In the genomic region with DNA sequence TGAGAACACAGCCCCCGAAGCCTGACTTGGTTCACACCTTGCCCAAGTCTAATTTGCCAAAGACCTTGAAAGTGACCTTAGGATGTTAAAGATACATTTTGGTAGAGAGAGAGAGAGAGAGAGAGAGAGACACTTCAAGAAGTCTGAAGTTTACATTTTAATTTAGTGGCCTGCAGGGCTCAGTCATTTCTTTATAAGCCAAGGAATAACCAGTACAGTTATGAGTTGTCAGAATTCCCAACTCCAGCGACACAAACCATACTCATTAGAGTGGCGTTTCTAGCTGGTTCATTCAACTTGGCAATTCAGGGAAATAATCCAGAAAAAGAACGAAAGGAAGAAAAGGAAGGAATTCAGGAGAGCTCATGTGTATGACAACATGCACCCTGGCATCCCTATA, we compare ENCODE assay signal across 25 cellular contexts.
DNase-seq lines count a peak whose midpoint lies in the region; TF ChIP-seq lines count a peak whose summit lies in the region.
"Had no signal": no experiment of that assay in that cellular context is flagged by ENCODE, and none has a peak within 500 bp of the region (broad histone marks: within the 10 kb centered on the region; RNA-seq: fewer than 3 reads in every experiment).

No MANE protein-coding gene starts in this region.

- H3K9me3 Mint-ChIP-seq in nephron progenitor cell, result peaks cover 4% of the 10 kb centered on the region
- H3K9me3 Mint-ChIP-seq: activated naive CD8-positive, alpha-beta T cell treated with anti-CD3 and anti-CD28 coated beads, Interleukin-2, amount 10 ng/mL, durations not matched to agents 7 days and 5 days; effector memory CD8-positive, alpha-beta T cell; H9 had no signal

- WGBS in adrenal gland, 4 donors, result 71 to 78% (median 74%) methylated on average over 4 of the region's 4 CpGs

- H3K27me3 ChIP-seq in BLaER1, result no peaks in the 10 kb centered on the region
- no peaks in the 10 kb centered on the region for H3K27me3 ChIP-seq in adrenal gland
- H3K27me3 ChIP-seq: thyroid gland had no signal

- H3K27ac ChIP-seq in BLaER1 (peak overlapping the region; percentile 63), KOPT-K1 (ENCODE audit: low read depth, low read length, poor library complexity, severe bottlenecking) (peak overlapping the region; percentile 82), adrenal gland (peak overlapping the region; percentile 68 to 93 (median 82))
- H3K27ac ChIP-seq: RWPE1, thyroid gland had no signal

- H3K36me3 ChIP-seq in BLaER1, result peaks cover 50% of the 10 kb centered on the region
- peaks cover 47% of the 10 kb centered on the region for H3K36me3 ChIP-seq in KOPT-K1 (ENCODE audit: insufficient read depth, low read length)
- H3K36me3 ChIP-seq in adrenal gland (replicated peaks in 1 of 2), result no peaks in the 10 kb centered on the region
- H3K36me3 ChIP-seq: thyroid gland had no signal

- H4K20me1 ChIP-seq in BLaER1, result no peaks in the 10 kb centered on the region

- no peak for DNase-seq in adrenal gland
- DNase-seq in nephron progenitor cell, result no peak
- no peak for DNase-seq in T1000 (lab: John Stamatoyannopoulos, UW)
- DNase-seq in NCI-H510A (lab: John Stamatoyannopoulos, UW), result no peak
- DNase-seq in epidermal melanocyte (ENCODE audit: insufficient read length, low spot score), result no peak
- no peak for DNase-seq in activated CD4-positive, alpha-beta T cell treated with anti-CD3 and anti-CD28 coated beads, Interleukin-2, amount 50 U/mL, for 48 hours
- DNase-seq: activated CD4-positive, CD25-positive, alpha-beta regulatory T cell treated with anti-CD3 and anti-CD28 coated beads, Interleukin-2, amount 50 U/mL, for 72 hours; activated effector memory CD4-positive, alpha-beta T cell treated with Interleukin-2 at 50 U/mL for 16 hours; activated naive CD8-positive, alpha-beta T cell treated with anti-CD3 and anti-CD28 coated beads, Interleukin-2, amount 10 ng/mL, durations not matched to agents 7 days and 5 days; central memory CD4-positive, alpha-beta T cell; DMS153; effector memory CD8-positive, alpha-beta T cell; H9; mesendoderm; NCI-H1048; NCI-H82; stimulated activated CD4-positive, alpha-beta T cell treated with anti-CD3 and anti-CD28 coated beads, Interleukin-12 subunit alpha, Interleukin-12 subunit beta, amount 100 ng/mL, for 4 hours; stimulated activated CD4-positive, alpha-beta T cell treated with anti-CD3 and anti-CD28 coated beads, Interleukin-2, amount 100 ng/mL, for 48 hours; T-helper 2 cell; thyroid gland had no signal

- H3K4me1 Mint-ChIP-seq in nephron progenitor cell, result peaks cover 100% of the 10 kb centered on the region

- TF ChIP-seq POLR2A in adrenal gland (IDR thresholded peaks at IDR 0.05), result no peak

- peak overlapping the region; percentile 91 for H3K4me2 ChIP-seq in BLaER1

- H3K27me3 Mint-ChIP-seq in nephron progenitor cell (ENCODE audit: low read depth, poor library complexity), result peaks cover 2% of the 10 kb centered on the region
- H3K27me3 Mint-ChIP-seq: activated naive CD8-positive, alpha-beta T cell treated with anti-CD3 and anti-CD28 coated beads, Interleukin-2, amount 10 ng/mL, durations not matched to agents 7 days and 5 days; B cell; effector memory CD8-positive, alpha-beta T cell; progenitor cell of endocrine pancreas had no signal

- intact Hi-C loops in adrenal gland (cut with DNase I), result no loop called here

- peaks cover 28% of the 10 kb centered on the region for H3K36me3 Mint-ChIP-seq in nephron progenitor cell (ENCODE audit: low read depth)

- TF ChIP-seq CTCF in adrenal gland (IDR thresholded peaks at IDR 0.05) (no peak), nephron progenitor cell (IDR thresholded peaks at IDR 0.05) (no peak)

- peak overlapping the region; percentile 82 for H3K27ac Mint-ChIP-seq in nephron progenitor cell
- H3K27ac Mint-ChIP-seq: activated naive CD8-positive, alpha-beta T cell treated with anti-CD3 and anti-CD28 coated beads, Interleukin-2, amount 10 ng/mL, durations not matched to agents 7 days and 5 days; B cell; effector memory CD8-positive, alpha-beta T cell; progenitor cell of endocrine pancreas had no signal

- peak overlapping the region; percentile 21 for H3K4me3 Mint-ChIP-seq in nephron progenitor cell
- H3K4me3 Mint-ChIP-seq: activated naive CD8-positive, alpha-beta T cell treated with anti-CD3 and anti-CD28 coated beads, Interleukin-2, amount 10 ng/mL, durations not matched to agents 7 days and 5 days; B cell; effector memory CD8-positive, alpha-beta T cell; H9 had no signal

- H3K4me1 ChIP-seq in BLaER1, result peaks cover 100% of the 10 kb centered on the region
- H3K4me1 ChIP-seq in adrenal gland (replicated peaks in 1 of 2), result peaks cover 38 to 75% of the 10 kb centered on the region in 2 donors

- H3K4me3 ChIP-seq in BLaER1, result no peak overlapping the region
- H3K4me3 ChIP-seq in adrenal gland, result no peak overlapping the region
- H3K4me3 ChIP-seq: thyroid gland had no signal

- 0 out of 2 replicates have a peak overlapping the region, but pooled peaks have one; percentile 5 for H3K9ac ChIP-seq in BLaER1

- H3K9me3 ChIP-seq in BLaER1, result no peaks in the 10 kb centered on the region
- H3K9me3 ChIP-seq in KOPT-K1 (ENCODE audit: insufficient read depth, low read length, poor library complexity, severe bottlenecking), result no peaks in the 10 kb centered on the region
- H3K9me3 ChIP-seq in adrenal gland (replicated peaks in 1 of 3), result no peaks in the 10 kb centered on the region
- H3K9me3 ChIP-seq: thyroid gland had no signal
